In the genomic region with DNA sequence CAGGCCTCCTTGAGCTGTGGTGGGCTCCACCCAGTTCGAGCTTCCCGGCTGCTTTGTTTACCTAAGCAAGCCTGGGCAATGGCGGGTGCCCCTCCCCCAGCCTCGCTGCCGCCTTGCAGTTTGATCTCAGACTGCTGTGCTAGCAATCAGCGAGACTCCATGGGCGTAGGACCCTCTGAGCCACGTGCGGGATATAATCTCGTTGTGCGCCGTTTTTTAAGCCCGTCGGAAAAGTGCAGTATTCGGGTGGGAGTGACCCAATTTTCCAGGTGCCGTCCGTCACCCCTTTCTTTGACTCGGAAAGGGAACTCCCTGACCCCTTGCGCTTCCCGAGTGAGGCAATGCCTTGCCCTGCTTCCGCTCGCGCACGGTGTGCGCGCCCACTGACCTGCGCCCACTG, we compare ENCODE assay signal across 1 cellular context.
TF ChIP-seq lines count a peak whose summit lies in the region.

No MANE protein-coding gene starts in this region.

TF ChIP-seq in HEK293, 187 proteins besides CTCF, POLR2A, EP300 and RAD21:
- TF ChIP-seq, protein P1, sequence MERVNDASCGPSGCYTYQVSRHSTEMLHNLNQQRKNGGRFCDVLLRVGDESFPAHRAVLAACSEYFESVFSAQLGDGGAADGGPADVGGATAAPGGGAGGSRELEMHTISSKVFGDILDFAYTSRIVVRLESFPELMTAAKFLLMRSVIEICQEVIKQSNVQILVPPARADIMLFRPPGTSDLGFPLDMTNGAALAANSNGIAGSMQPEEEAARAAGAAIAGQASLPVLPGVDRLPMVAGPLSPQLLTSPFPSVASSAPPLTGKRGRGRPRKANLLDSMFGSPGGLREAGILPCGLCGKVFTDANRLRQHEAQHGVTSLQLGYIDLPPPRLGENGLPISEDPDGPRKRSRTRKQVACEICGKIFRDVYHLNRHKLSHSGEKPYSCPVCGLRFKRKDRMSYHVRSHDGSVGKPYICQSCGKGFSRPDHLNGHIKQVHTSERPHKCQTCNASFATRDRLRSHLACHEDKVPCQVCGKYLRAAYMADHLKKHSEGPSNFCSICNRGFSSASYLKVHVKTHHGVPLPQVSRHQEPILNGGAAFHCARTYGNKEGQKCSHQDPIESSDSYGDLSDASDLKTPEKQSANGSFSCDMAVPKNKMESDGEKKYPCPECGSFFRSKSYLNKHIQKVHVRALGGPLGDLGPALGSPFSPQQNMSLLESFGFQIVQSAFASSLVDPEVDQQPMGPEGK (tag by site-specific recombination; IDR thresholded peaks at IDR 0.05): 0 out of 2 replicates have a peak, but pooled peaks have one; percentile 22
- peak; percentile 26; the same call in 1 of the 2 replicates for TF ChIP-seq ZBTB8A (tag by site-specific recombination; IDR thresholded peaks at IDR 0.05)
- TF ChIP-seq YY1 (tag by site-specific recombination; IDR thresholded peaks at IDR 0.05): peak; percentile 68
- peak; percentile 73; the same call in 1 of the 2 replicates for TF ChIP-seq ZFP69B (tag by site-specific recombination; IDR thresholded peaks at IDR 0.05)
- 0 out of 2 replicates have a peak, but pooled peaks have one; percentile 29 for TF ChIP-seq ZNF341 (tag by site-specific recombination; IDR thresholded peaks at IDR 0.05; ENCODE audit: low read depth)
